ENCODE assay signal across 8 cellular contexts in genomic region chr1:93707956-93708355, GRCh38. TPM values are rescaled to one million over a fixed set of nuclear protein-coding genes. Genes with fewer than 3 reads are reported as not detected.
DNase-seq lines count a peak whose midpoint lies in the region; ATAC-seq, FAIRE-seq and TF ChIP-seq lines count a peak whose summit lies in the region.

No MANE protein-coding gene starts in this region.

- H3K36me3 Mint-ChIP-seq in natural killer cell treated with Interleukin-12 subunit alpha and Interleukin-12 subunit beta and Interleukin-15 and Interleukin-18, amount 100 ng/mL, for 72 hours: no peaks in the 10 kb centered on the region

- POLR2A ChIA-PET in HEK293T (lab: Yijun Ruan, JAX): interaction anchor here (1.3 kb wide), 1 partner anchor 11 kb away, joined by 3 read pairs; no protein-coding TSS in a partner anchor

- no peak for FAIRE-seq in RCC 7860 (lab: Jason Lieb, UNC)

- peaks cover 0 to 10% of the 10 kb centered on the region in 2 donors for H3K27me3 Mint-ChIP-seq in natural killer cell treated with Interleukin-12 subunit alpha and Interleukin-12 subunit beta and Interleukin-15 and Interleukin-18, amount 100 ng/mL, for 72 hours

- peaks cover 40 to 46% of the 10 kb centered on the region in 2 donors for H3K4me1 Mint-ChIP-seq in natural killer cell treated with Interleukin-12 subunit alpha and Interleukin-12 subunit beta and Interleukin-15 and Interleukin-18, amount 100 ng/mL, for 72 hours (ENCODE audit: low read depth in 2 of 2)

- CTCF ChIA-PET in HEK293T (lab: Yijun Ruan, JAX): no interaction called here

- peak overlapping the region; percentile 67 for H3K4me3 Mint-ChIP-seq in natural killer cell treated with Interleukin-12 subunit alpha and Interleukin-12 subunit beta and Interleukin-15 and Interleukin-18, amount 100 ng/mL, for 72 hours

- H3K27ac Mint-ChIP-seq in natural killer cell treated with Interleukin-12 subunit alpha and Interleukin-12 subunit beta and Interleukin-15 and Interleukin-18, amount 100 ng/mL, for 72 hours: peak overlapping the region; percentile 72 to 77

- ATAC-seq in GM21737 (IDR thresholded peaks at IDR 0.05; ENCODE audit: unreplicated experiment): peak; percentile 63
- peak; percentile 67 to 86 for ATAC-seq in natural killer cell treated with Interleukin-12 subunit alpha and Interleukin-12 subunit beta and Interleukin-15 and Interleukin-18, amount 100 ng/mL, for 72 hours

- H3K9me3 Mint-ChIP-seq in natural killer cell treated with Interleukin-12 subunit alpha and Interleukin-12 subunit beta and Interleukin-15 and Interleukin-18, amount 100 ng/mL, for 72 hours: no peaks in the 10 kb centered on the region

- peak; percentile 85 for DNase-seq in MV-4-11 (lab: John Stamatoyannopoulos, UW)
- DNase-seq in natural killer cell treated with Interleukin-12 subunit alpha and Interleukin-12 subunit beta and Interleukin-15 and Interleukin-18, amount 100 ng/mL, for 72 hours (ENCODE audit: low spot score): no peak
- no peak for DNase-seq in RCC 7860 (ENCODE audit: low spot score)
- no peak for DNase-seq in NCI-H2227 treated with DMSO at 0.1 percent for 48 hours (lab: John Stamatoyannopoulos, UW)
- DNase-seq in DMS153 treated with DMSO at 0.1 percent for 48 hours (lab: John Stamatoyannopoulos, UW; ENCODE audit: unreplicated experiment): no peak
- DNase-seq in HEK293T (ENCODE audit: extremely low spot score): no peak

- TF ChIP-seq POLR2A in GM18526 (IDR thresholded peaks at IDR 0.05; ENCODE audit: extremely low read depth, insufficient read length): peak; percentile 16

TF ChIP-seq in HEK293T, 16 proteins besides CTCF, POLR2A, EP300 and RAD21:
- no peak for TF ChIP-seq ELF4 (IDR thresholded peaks at IDR 0.05)
- no peak for TF ChIP-seq FOXM1 (IDR thresholded peaks at IDR 0.05; ENCODE audit: borderline replicate concordance)
- TF ChIP-seq NFRKB (IDR thresholded peaks at IDR 0.05): no peak
- TF ChIP-seq TARDBP (IDR thresholded peaks at IDR 0.05): no peak
- no peak for TF ChIP-seq FOXK2 (IDR thresholded peaks at IDR 0.05)
- TF ChIP-seq SP1 (IDR thresholded peaks at IDR 0.05): no peak
- no peak for TF ChIP-seq CTBP1 (IDR thresholded peaks at IDR 0.05; ENCODE audit: borderline replicate concordance)
- TF ChIP-seq LEF1 (IDR thresholded peaks at IDR 0.05; ENCODE audit: borderline replicate concordance): no peak
- no peak for TF ChIP-seq BHLHE40 (IDR thresholded peaks at IDR 0.05; ENCODE audit: borderline replicate concordance)
- no peak for TF ChIP-seq PKNOX1 (IDR thresholded peaks at IDR 0.05)

RNA-seq across cellular contexts. Expression of gene BCAR3, which starts 26.3 kb away (rescaled TPM):
- total RNA-seq in natural killer cell treated with Interleukin-12 subunit alpha and Interleukin-12 subunit beta and Interleukin-15 and Interleukin-18, amount 100 ng/mL, for 72 hours: 10 to 100 TPM; 10.8 to 30.8 TPM
